Comparison of ENCODE assay signal across 10 cellular contexts in genomic region chr12:103505371-103506236, GRCh38. TPM values are rescaled to one million over a fixed set of nuclear protein-coding genes. Genes with fewer than 3 reads are reported as not detected.
DNase-seq lines count a peak whose midpoint lies in the region; ATAC-seq and TF ChIP-seq lines count a peak whose summit lies in the region.
"Had no signal": no experiment of that assay in that cellular context is flagged by ENCODE, and none has a peak within 500 bp of the region (broad histone marks: within the 10 kb centered on the region; RNA-seq: fewer than 3 reads in every experiment).

No MANE protein-coding gene starts in this region.

- peak overlapping the region; percentile 73 for H3K27ac Mint-ChIP-seq in activated CD4-positive, alpha-beta T cell treated with anti-CD3 and anti-CD28 coated beads, Interleukin-2, amount 10 ng/mL, durations not matched to agents 24 days and 14 days
- no peak overlapping the region for H3K27ac Mint-ChIP-seq in glutamatergic neuron (ENCODE audit: unreplicated experiment)
- H3K27ac Mint-ChIP-seq: dendritic cell treated with granulocyte-macrophage colony-stimulating factor and Interleukin-4, amounts not matched to agents 40 ng/mL and 50 ng/mL, for 4 days had no signal

- no peaks in the 10 kb centered on the region for H3K9me3 ChIP-seq in transverse colon

- H3K36me3 Mint-ChIP-seq in activated CD4-positive, alpha-beta T cell treated with anti-CD3 and anti-CD28 coated beads, Interleukin-2, amount 10 ng/mL, durations not matched to agents 24 days and 14 days (ENCODE audit: low read depth), result no peaks in the 10 kb centered on the region
- H3K36me3 Mint-ChIP-seq in glutamatergic neuron (ENCODE audit: unreplicated experiment), result no peaks in the 10 kb centered on the region

- ATAC-seq in HG02840 (IDR thresholded peaks at IDR 0.05; ENCODE audit: low FRiP score, unreplicated experiment), result peak; percentile 92

- TF ChIP-seq POLR2A in GM19099 (IDR thresholded peaks at IDR 0.05; ENCODE audit: extremely low read depth, insufficient read length, low read depth) (peak; percentile 20), lower leg skin (IDR thresholded peaks at IDR 0.05) (no peak), transverse colon (IDR thresholded peaks at IDR 0.05) (no peak)

- intact Hi-C loops in activated CD4-positive, alpha-beta T cell treated with anti-CD3 and anti-CD28 coated beads, Interleukin-2, amount 10 ng/mL, durations not matched to agents 24 days and 14 days (cut with micrococcal nuclease), result loop anchor here (1.0 to 10.0 kb wide), 9 partner anchors 9 to 1711 kb away; partner anchors contain the start of gene PMCH
- intact Hi-C loops in lower leg skin (cut with DNase I; ENCODE audit: low total_unique reads), result no loop called here
- intact Hi-C loops in transverse colon (cut with DNase I; ENCODE audit: low total_unique reads), result no loop called here

- no peaks in the 10 kb centered on the region for H3K36me3 ChIP-seq in transverse colon

- peaks cover 27% of the 10 kb centered on the region for H3K4me1 Mint-ChIP-seq in activated CD4-positive, alpha-beta T cell treated with anti-CD3 and anti-CD28 coated beads, Interleukin-2, amount 10 ng/mL, durations not matched to agents 24 days and 14 days
- no peaks in the 10 kb centered on the region for H3K4me1 Mint-ChIP-seq in glutamatergic neuron (ENCODE audit: low read depth, unreplicated experiment)

- in situ Hi-C loops in transverse colon (cut with MboI; ENCODE audit: low pct_ligation_motif_present in 1 of 4, low pct_unique_long_range_greater_than_20kb in 1 of 4, low sequenced_read_pairs in 3 of 4), result no loop called here

- WGBS in lower leg skin, 2 donors, result 79 to 87% methylated on average over 9 of the region's 9 CpGs
- 68 to 89% methylated on average over 3 to 9 of the region's 9 CpGs for WGBS in transverse colon (ENCODE audit: low coverage in 1 of 2), 2 donors

- H3K27me3 ChIP-seq in transverse colon, result no peaks in the 10 kb centered on the region

- no peak overlapping the region for H3K27ac ChIP-seq in transverse colon
- H3K27ac ChIP-seq: parathyroid adenoma had no signal

- no peak for TF ChIP-seq CTCF in lower leg skin (IDR thresholded peaks at IDR 0.05)
- no peak for TF ChIP-seq CTCF in transverse colon (IDR thresholded peaks at IDR 0.05)
- TF ChIP-seq CTCF in glutamatergic neuron (IDR thresholded peaks at IDR 0.05; ENCODE audit: partially characterized antibody, unreplicated experiment), result no peak

- H3K4me3 Mint-ChIP-seq in activated CD4-positive, alpha-beta T cell treated with anti-CD3 and anti-CD28 coated beads, Interleukin-2, amount 10 ng/mL, durations not matched to agents 24 days and 14 days, result peak overlapping the region; percentile 21
- no peak overlapping the region for H3K4me3 Mint-ChIP-seq in glutamatergic neuron (ENCODE audit: unreplicated experiment)
- H3K4me3 Mint-ChIP-seq: dendritic cell treated with granulocyte-macrophage colony-stimulating factor and Interleukin-4, amounts not matched to agents 40 ng/mL and 50 ng/mL, for 4 days had no signal

- H3K4me1 ChIP-seq in transverse colon, result no peaks in the 10 kb centered on the region
- H3K4me1 ChIP-seq: parathyroid adenoma had no signal

- DNase-seq in activated CD4-positive, alpha-beta T cell treated with anti-CD3 and anti-CD28 coated beads, Interleukin-2, amount 10 ng/mL, durations not matched to agents 24 days and 14 days, result peak; percentile 85
- DNase-seq in stimulated activated CD4-positive, alpha-beta T cell treated with anti-CD3 and anti-CD28 coated beads, Interleukin-2, amount 100 ng/mL, for 24 hours, result peak; percentile 50 to 59
- DNase-seq in lower leg skin (ENCODE audit: low spot score in 2 of 2) (no peak), NCI-H69 (lab: John Stamatoyannopoulos, UW) (no peak), transverse colon (no peak), glutamatergic neuron (no peak)

- TF ChIP-seq EP300 in transverse colon (IDR thresholded peaks at IDR 0.05; ENCODE audit: low read depth), result no peak

- H3K4me3 ChIP-seq in lower leg skin (ENCODE audit: low read depth, poor library complexity, severe bottlenecking), result no peak overlapping the region
- H3K4me3 ChIP-seq in transverse colon, result no peak overlapping the region

- H3K9me3 Mint-ChIP-seq in activated CD4-positive, alpha-beta T cell treated with anti-CD3 and anti-CD28 coated beads, Interleukin-2, amount 10 ng/mL, durations not matched to agents 24 days and 14 days, result no peaks in the 10 kb centered on the region
- peaks cover 2% of the 10 kb centered on the region for H3K9me3 Mint-ChIP-seq in glutamatergic neuron (ENCODE audit: unreplicated experiment)
- H3K9me3 Mint-ChIP-seq: dendritic cell treated with granulocyte-macrophage colony-stimulating factor and Interleukin-4, amounts not matched to agents 40 ng/mL and 50 ng/mL, for 4 days had no signal

- H3K27me3 Mint-ChIP-seq in activated CD4-positive, alpha-beta T cell treated with anti-CD3 and anti-CD28 coated beads, Interleukin-2, amount 10 ng/mL, durations not matched to agents 24 days and 14 days, result peaks cover 14% of the 10 kb centered on the region
- peaks cover 1% of the 10 kb centered on the region for H3K27me3 Mint-ChIP-seq in glutamatergic neuron (ENCODE audit: unreplicated experiment)

RNA-seq across cellular contexts. Expression of gene C12orf42, which starts 9.8 kb away (rescaled TPM):
- total RNA-seq in activated CD4-positive, alpha-beta T cell treated with anti-CD3 and anti-CD28 coated beads, Interleukin-2, amount 10 ng/mL, durations not matched to agents 24 days and 14 days, result not detected in 2 replicates
- total RNA-seq in lower leg skin (not detected), transverse colon (10 to 100 TPM in 1 of 4 donors, under 1 TPM in 1, not detected in 2; 0.79 to 43.4 TPM), glutamatergic neuron (ENCODE audit: unreplicated experiment) (not detected)

Comparison
In these comparisons a context has a peak if more than half of its experiments do, and no peak if none do; other contexts are left out.
1. DNase-seq: peak in activated CD4-positive, alpha-beta T cell treated with anti-CD3 and anti-CD28 coated beads, Interleukin-2, amount 10 ng/mL, durations not matched to agents 24 days and 14 days (single experiment) and stimulated activated CD4-positive, alpha-beta T cell treated with anti-CD3 and anti-CD28 coated beads, Interleukin-2, amount 100 ng/mL, for 24 hours (2 of 2); none in lower leg skin (0 of 2), NCI-H69 (single experiment), transverse colon (single experiment) and glutamatergic neuron (single experiment).